8 cellular contexts compared by ENCODE assay signal in genomic region chr2:96869281-96869823, GRCh38. TPM values are rescaled to one million over a fixed set of nuclear protein-coding genes. Genes with fewer than 3 reads are reported as not detected.
DNase-seq lines count a peak whose midpoint lies in the region; ATAC-seq, FAIRE-seq and TF ChIP-seq lines count a peak whose summit lies in the region.

No MANE protein-coding gene starts in this region.

- no peaks in the 10 kb centered on the region for H3K9me3 ChIP-seq in K562 (replicated peaks; ENCODE audit: control insufficient read depth, insufficient read depth, low read depth, low read length)
- no peaks in the 10 kb centered on the region for H3K9me3 ChIP-seq in iPS-15b (ENCODE audit: control insufficient read depth, insufficient read depth, low read length)
- no peaks in the 10 kb centered on the region for H3K9me3 ChIP-seq in sigmoid colon

- H3K9me1 ChIP-seq in K562 (ENCODE audit: control insufficient read depth, insufficient read depth, low read length): peaks cover 8% of the 10 kb centered on the region

- no peak for TF ChIP-seq EP300 in K562 (IDR thresholded peaks at IDR 0.05; ENCODE audit: low read length)
- no peak for TF ChIP-seq EP300 in sigmoid colon (IDR thresholded peaks at IDR 0.05)

- in situ Hi-C loops in K562 (cut with MboI): loop anchor here (25.0 kb wide), 1 partner anchor 243 kb away; the partner anchor contains the start of gene ANKRD36

- H3K4me1 ChIP-seq in K562 (replicated peaks in 1 of 2; ENCODE audit: control insufficient read depth in 2 of 2, insufficient read depth in 2 of 2, low read length in 2 of 2) (peaks cover 34 to 88% of the 10 kb centered on the region in 2 experiments), iPS-15b (ENCODE audit: control insufficient read depth, insufficient read depth, low read length) (peaks cover 18% of the 10 kb centered on the region), sigmoid colon (peaks cover 0 to 73% (median 69%) of the 10 kb centered on the region in 4 donors)

- no peak for TF ChIP-seq CTCF in K562 (IDR thresholded peaks at IDR 0.05 in 2 of 3, conservative IDR thresholded peaks at IDR 0.05 in 1 of 3; ENCODE audit: insufficient read depth in 2 of 3, low read depth in 1 of 3, low read length in 3 of 3)
- peak in 1 of 4 experiments; percentile 32 for TF ChIP-seq CTCF in sigmoid colon (IDR thresholded peaks at IDR 0.05)

- no peak for FAIRE-seq in K562 (lab: Jason Lieb, UNC)

- H4K20me1 ChIP-seq in K562 (replicated peaks; ENCODE audit: control insufficient read depth, insufficient read depth, low read length): peaks cover 16% of the 10 kb centered on the region; the same call in 1 of the 2 replicates

- peak overlapping the region; percentile 93; the same call in 1 of the 2 replicates for H3K4me2 ChIP-seq in K562 (ENCODE audit: insufficient read depth, low read length)

- 0% methylated on average over 2 of the region's 65 CpGs for WGBS in K562 (ENCODE audit: insufficient coverage, low coverage, missing lambda C conversion rate)
- 0% methylated on average over 65 of the region's 65 CpGs for WGBS in sigmoid colon, 2 donors

- DNase-seq in activated CD8-positive, alpha-beta memory T cell treated with anti-CD3 and anti-CD28 coated beads, Interleukin-2, amount 10 ng/mL, durations not matched to agents 7 days and 5 days: no peak
- DNase-seq in activated CD8-positive, alpha-beta memory T cell treated with anti-CD3 and anti-CD28 coated beads for 24 hours: no peak
- DNase-seq in Jurkat, Clone E6-1 (ENCODE audit: low read depth, low spot score): no peak
- DNase-seq in K562 (ENCODE audit: extremely low read depth in 1 of 4, low spot score in 3 of 4) (peak in 3 of 4 experiments; percentile 71 to 77 (median 74)), sigmoid colon (peak; percentile 96), cerebellar nuclear complex (lab: John Stamatoyannopoulos, UW) (no peak)

- no peak for TF ChIP-seq POLR2A in K562 (conservative IDR thresholded peaks at IDR 0.05)
- TF ChIP-seq POLR2A in sigmoid colon (IDR thresholded peaks at IDR 0.05): no peak

- no peaks in the 10 kb centered on the region for H3K36me3 Mint-ChIP-seq in activated CD8-positive, alpha-beta memory T cell treated with anti-CD3 and anti-CD28 coated beads, Interleukin-2, amount 10 ng/mL, durations not matched to agents 7 days and 5 days

- H3K79me2 ChIP-seq in K562 (ENCODE audit: control insufficient read depth, insufficient read depth, low read length): peaks cover 83% of the 10 kb centered on the region

- peaks cover 43% of the 10 kb centered on the region for H3K36me3 ChIP-seq in K562 (ENCODE audit: control insufficient read depth, insufficient read depth, low read length)
- H3K36me3 ChIP-seq in iPS-15b (ENCODE audit: control insufficient read depth, insufficient read depth, low read length): peaks cover 29% of the 10 kb centered on the region
- peaks cover 13 to 32% (median 25%) of the 10 kb centered on the region in 4 donors for H3K36me3 ChIP-seq in sigmoid colon

- no peaks in the 10 kb centered on the region for H3K9me3 Mint-ChIP-seq in activated CD8-positive, alpha-beta memory T cell treated with anti-CD3 and anti-CD28 coated beads, Interleukin-2, amount 10 ng/mL, durations not matched to agents 7 days and 5 days (ENCODE audit: low read depth)

- H3K4me3 ChIP-seq in Jurkat, Clone E6-1 (ENCODE audit: low read length): peak overlapping the region; percentile 64
- H3K4me3 ChIP-seq in K562 (peak overlapping the region; percentile 97), iPS-15b (ENCODE audit: low read depth, low read length) (peak overlapping the region; percentile 67), sigmoid colon (peak overlapping the region; percentile 65 to 98 (median 96))

- no TSS peak for BruUV-seq in K562 (replicated peaks; lab: Mats Ljungman, UMichigan)

- H3K9ac ChIP-seq in K562 (ENCODE audit: insufficient read depth in 1 of 2, low read depth in 2 of 2, low read length in 2 of 2): peak overlapping the region; percentile 90 to 100
- peak overlapping the region; percentile 87 for H3K9ac ChIP-seq in iPS-15b (ENCODE audit: low read depth, low read length)

- H3K27ac Mint-ChIP-seq in activated CD8-positive, alpha-beta memory T cell treated with anti-CD3 and anti-CD28 coated beads, Interleukin-2, amount 10 ng/mL, durations not matched to agents 7 days and 5 days: no peak overlapping the region

- H3K4me1 Mint-ChIP-seq in activated CD8-positive, alpha-beta memory T cell treated with anti-CD3 and anti-CD28 coated beads, Interleukin-2, amount 10 ng/mL, durations not matched to agents 7 days and 5 days: peaks cover 34% of the 10 kb centered on the region

- intact Hi-C loops in K562 (cut with micrococcal nuclease) (no loop called here), sigmoid colon (cut with DNase I) (loop anchor here (1.0 to 10.0 kb wide), 2 partner anchors 58 to 335 kb away; partner anchors contain the start of gene ARID5A)

- peak; percentile 21 for ATAC-seq in activated CD8-positive, alpha-beta memory T cell treated with anti-CD3 and anti-CD28 coated beads, Interleukin-2, amount 10 ng/mL, durations not matched to agents 7 days and 5 days
- ATAC-seq in K562: peak; percentile 47
- no peak for ATAC-seq in HG03571 (IDR thresholded peaks at IDR 0.05; ENCODE audit: unreplicated experiment)

- POLR2A ChIA-PET in K562 (lab: Yijun Ruan, JAX): interaction anchor here (1.2 to 2.7 kb wide), 3 partner anchors 11 to 85 kb away, joined by 4 to 20 read pairs (median 6); partner anchors contain the start of gene ANKRD39

- H2AFZ ChIP-seq in K562 (ENCODE audit: low read depth, low read length): peak overlapping the region; percentile 71; the same call in 1 of the 2 replicates

- H3K4me3 Mint-ChIP-seq in activated CD8-positive, alpha-beta memory T cell treated with anti-CD3 and anti-CD28 coated beads, Interleukin-2, amount 10 ng/mL, durations not matched to agents 7 days and 5 days: no peak overlapping the region

- H3K27ac ChIP-seq in K562 (ENCODE audit: extremely low read depth, low read depth, low read length): peak overlapping the region; percentile 95
- H3K27ac ChIP-seq in sigmoid colon: peak overlapping the region; percentile 99 to 100 (median 100)

- H3K27me3 ChIP-seq in K562 (ENCODE audit: control insufficient read depth in 2 of 2, insufficient read depth in 2 of 2, low read length in 2 of 2) (no peaks in the 10 kb centered on the region), iPS-15b (ENCODE audit: control insufficient read depth, insufficient read depth, low read length) (peaks cover 3% of the 10 kb centered on the region), sigmoid colon (no peaks in the 10 kb centered on the region)

- no peak for TF ChIP-seq RAD21 in K562 (CRISPR knock-in tag; conservative IDR thresholded peaks at IDR 0.05 in 1 of 2, IDR thresholded peaks at IDR 0.05 in 1 of 2)

- CTCF ChIA-PET in activated CD8-positive, alpha-beta memory T cell treated with anti-CD3 and anti-CD28 coated beads, Interleukin-2, amount 10 ng/mL, durations not matched to agents 7 days and 5 days (lab: Charles Lee): interaction anchor here (0.9 to 3.6 kb wide), 15 partner anchors 11 to 94 kb away, joined by 3 to 40 read pairs (median 8); partner anchors contain the start of gene ANKRD39
- CTCF ChIA-PET in K562 (lab: Yijun Ruan, JAX; ENCODE audit: low intra/inter-chr PET ratio): interaction anchor here (0.6 to 1.5 kb wide), 2 partner anchors 82 to 91 kb away, joined by 3 to 5 read pairs; no protein-coding TSS in a partner anchor

- peaks cover 15% of the 10 kb centered on the region for H3K27me3 Mint-ChIP-seq in activated CD8-positive, alpha-beta memory T cell treated with anti-CD3 and anti-CD28 coated beads, Interleukin-2, amount 10 ng/mL, durations not matched to agents 7 days and 5 days

RNA-seq across cellular contexts. Expression of gene SEMA4C, which starts 0.5 kb away (rescaled TPM):
- 10 to 100 TPM in 1 of 2 experiments, 1 to 10 TPM in 1; 9.7 to 11.6 TPM for total RNA-seq in activated CD8-positive, alpha-beta memory T cell treated with anti-CD3 and anti-CD28 coated beads, Interleukin-2, amount 10 ng/mL, durations not matched to agents 7 days and 5 days
- polyA plus RNA-seq in Jurkat, Clone E6-1 (2012; ENCODE audit: insufficient read depth, insufficient read length): 12.0 TPM
- total RNA-seq in K562 (2011; cell fraction: chromatin; rRNA removed; ENCODE audit: low replicate concordance): 229 and 466 TPM in 2 replicates
- 309 and 326 TPM in 2 replicates for total RNA-seq in K562 (2011; cell fraction: nucleolus; rRNA removed)
- total RNA-seq in K562 (2011; cell fraction: nucleoplasm; rRNA removed): 244 and 282 TPM in 2 replicates
- 28.8 and 35.6 TPM in 2 replicates for total RNA-seq in K562 (2014; rRNA removed)
- 7.3 and 9.5 TPM in 2 replicates for total RNA-seq in K562 (2014; rRNA removed; fragmentation: Illumina TruSeq; extraction: Trizol)
- total RNA-seq in K562 (2015; rRNA removed; fragmentation: Illumina TruSeq; extraction: Trizol): 23.9 and 24.6 TPM in 2 replicates
- 45.2 and 54.4 TPM in 2 replicates for total RNA-seq in K562 (2021)
- polyA plus RNA-seq in K562 (2011; rRNA removed): 59.7 and 110 TPM in 2 replicates
- 50.2 and 68.3 TPM in 2 replicates for polyA plus RNA-seq in K562 (2011; cell fraction: cytosol; rRNA removed)
- 313 and 392 TPM in 2 replicates for polyA plus RNA-seq in K562 (2011; cell fraction: nucleus; rRNA removed)
- polyA plus RNA-seq in K562 (2012): 39.1 and 59.5 TPM in 2 replicates
- 21.8 and 29.4 TPM in 2 replicates for polyA plus RNA-seq in K562 (2014; fragmentation: Illumina TruSeq; extraction: Trizol)
- polyA plus RNA-seq in K562 (2014; fragmentation: Nextera tagmentation; extraction: Ambion mirVana): under 1 TPM; 0.32 to 0.89 TPM
- 35.5 and 36.2 TPM in 2 replicates for polyA plus RNA-seq in K562 (2014; rRNA removed)
- 56.4 and 73.7 TPM in 2 replicates for polyA minus RNA-seq in K562 (2011; rRNA and poly(A)+ RNA removed)
- polyA minus RNA-seq in K562 (2011; cell fraction: cytosol; rRNA and poly(A)+ RNA removed): 58.2 and 59.2 TPM in 2 replicates
- polyA minus RNA-seq in K562 (2011; cell fraction: nucleus; rRNA and poly(A)+ RNA removed): 58.7 and 72.1 TPM in 2 replicates
- total RNA-seq in sigmoid colon: 10 to 100 TPM; 57.1 to 90.1 (median 68.9) TPM
- polyA plus RNA-seq in sigmoid colon: 10 to 100 TPM in 1 of 3 donors, 1 to 10 TPM in 2; 3.6 to 21.3 (median 7.9) TPM

RNA-seq across cellular contexts. Expression of gene ANKRD39, which starts 11.5 kb away (rescaled TPM):
- 10 to 100 TPM; 32.6 to 42.6 TPM for total RNA-seq in activated CD8-positive, alpha-beta memory T cell treated with anti-CD3 and anti-CD28 coated beads, Interleukin-2, amount 10 ng/mL, durations not matched to agents 7 days and 5 days
- polyA plus RNA-seq in Jurkat, Clone E6-1 (2012; ENCODE audit: insufficient read depth, insufficient read length): 40.2 TPM
- 39.7 and 71.7 TPM in 2 replicates for total RNA-seq in K562 (2011; cell fraction: chromatin; rRNA removed; ENCODE audit: low replicate concordance)
- total RNA-seq in K562 (2011; cell fraction: nucleolus; rRNA removed): 42.2 and 44.1 TPM in 2 replicates
- 34.4 and 37.9 TPM in 2 replicates for total RNA-seq in K562 (2011; cell fraction: nucleoplasm; rRNA removed)
- 33.1 and 50.4 TPM in 2 replicates for total RNA-seq in K562 (2014; rRNA removed)
- 5.7 and 8.2 TPM in 2 replicates for total RNA-seq in K562 (2014; rRNA removed; fragmentation: Illumina TruSeq; extraction: Trizol)
- total RNA-seq in K562 (2015; rRNA removed; fragmentation: Illumina TruSeq; extraction: Trizol): 21.2 and 21.9 TPM in 2 replicates
- total RNA-seq in K562 (2021): 29.8 and 31.2 TPM in 2 replicates
- 23.8 and 33.3 TPM in 2 replicates for polyA plus RNA-seq in K562 (2011; rRNA removed)
- 27.1 and 60.5 TPM in 2 replicates for polyA plus RNA-seq in K562 (2011; cell fraction: cytosol; rRNA removed)
- 58.3 and 92.0 TPM in 2 replicates for polyA plus RNA-seq in K562 (2011; cell fraction: nucleus; rRNA removed)
- polyA plus RNA-seq in K562 (2012): 28.4 and 31.7 TPM in 2 replicates
- polyA plus RNA-seq in K562 (2014; fragmentation: Illumina TruSeq; extraction: Trizol): 15.0 and 22.7 TPM in 2 replicates
- polyA plus RNA-seq in K562 (2014; fragmentation: Nextera tagmentation; extraction: Ambion mirVana): 10 to 100 TPM; 16.7 to 26.0 TPM
- 28.1 and 48.3 TPM in 2 replicates for polyA plus RNA-seq in K562 (2014; rRNA removed)
- polyA minus RNA-seq in K562 (2011; rRNA and poly(A)+ RNA removed): 6.6 and 8.9 TPM in 2 replicates
- 7.1 and 9.9 TPM in 2 replicates for polyA minus RNA-seq in K562 (2011; cell fraction: cytosol; rRNA and poly(A)+ RNA removed)
- 15.1 and 21.2 TPM in 2 replicates for polyA minus RNA-seq in K562 (2011; cell fraction: nucleus; rRNA and poly(A)+ RNA removed)
- 10 to 100 TPM; 11.4 to 34.1 (median 26.1) TPM for total RNA-seq in sigmoid colon
- polyA plus RNA-seq in sigmoid colon: 10 to 100 TPM; 12.5 to 14.8 (median 12.6) TPM

RNA-seq across cellular contexts. Expression of gene ANKRD23, which starts 25.5 kb away (rescaled TPM):
- 10 to 100 TPM; 10.4 to 14.8 TPM for total RNA-seq in activated CD8-positive, alpha-beta memory T cell treated with anti-CD3 and anti-CD28 coated beads, Interleukin-2, amount 10 ng/mL, durations not matched to agents 7 days and 5 days
- 4.7 TPM for polyA plus RNA-seq in Jurkat, Clone E6-1 (2012; ENCODE audit: insufficient read depth, insufficient read length)
- total RNA-seq in K562 (2011; cell fraction: chromatin; rRNA removed; ENCODE audit: low replicate concordance): 20.7 and 42.5 TPM in 2 replicates
- 27.0 and 27.3 TPM in 2 replicates for total RNA-seq in K562 (2011; cell fraction: nucleolus; rRNA removed)
- total RNA-seq in K562 (2011; cell fraction: nucleoplasm; rRNA removed): 19.0 and 21.1 TPM in 2 replicates
- 2.7 and 3.1 TPM in 2 replicates for total RNA-seq in K562 (2014; rRNA removed)
- 1.8 and 2.0 TPM in 2 replicates for total RNA-seq in K562 (2014; rRNA removed; fragmentation: Illumina TruSeq; extraction: Trizol)
- total RNA-seq in K562 (2015; rRNA removed; fragmentation: Illumina TruSeq; extraction: Trizol): 2.9 and 4.5 TPM in 2 replicates
- total RNA-seq in K562 (2021): 2.8 and 4.1 TPM in 2 replicates
- polyA plus RNA-seq in K562 (2011; rRNA removed): 4.8 and 7.5 TPM in 2 replicates
- 2.9 and 5.5 TPM in 2 replicates for polyA plus RNA-seq in K562 (2011; cell fraction: cytosol; rRNA removed)
- 40.8 and 73.8 TPM in 2 replicates for polyA plus RNA-seq in K562 (2011; cell fraction: nucleus; rRNA removed)
- polyA plus RNA-seq in K562 (2012): 3.4 and 10.6 TPM in 2 replicates
- polyA plus RNA-seq in K562 (2014; fragmentation: Illumina TruSeq; extraction: Trizol): 2.7 and 3.1 TPM in 2 replicates
- polyA plus RNA-seq in K562 (2014; fragmentation: Nextera tagmentation; extraction: Ambion mirVana): under 1 TPM; 0.32 to 0.34 TPM
- polyA plus RNA-seq in K562 (2014; rRNA removed): 4.5 and 5.8 TPM in 2 replicates
- polyA minus RNA-seq in K562 (2011; rRNA and poly(A)+ RNA removed): 1.2 and 2.2 TPM in 2 replicates
- 0.95 and 2.6 TPM in 2 replicates for polyA minus RNA-seq in K562 (2011; cell fraction: cytosol; rRNA and poly(A)+ RNA removed)
- 6.3 and 6.9 TPM in 2 replicates for polyA minus RNA-seq in K562 (2011; cell fraction: nucleus; rRNA and poly(A)+ RNA removed)
- total RNA-seq in sigmoid colon: 1 to 10 TPM; 1.8 to 5.5 (median 4.2) TPM
- 1 to 10 TPM in 1 of 3 donors, under 1 TPM in 1, not detected in 1; 0.69 to 4.2 TPM for polyA plus RNA-seq in sigmoid colon

RNA-seq across cellular contexts. Expression of gene CNNM3, which starts 53.3 kb away (rescaled TPM):
- 10 to 100 TPM; 28.0 to 30.5 TPM for total RNA-seq in activated CD8-positive, alpha-beta memory T cell treated with anti-CD3 and anti-CD28 coated beads, Interleukin-2, amount 10 ng/mL, durations not matched to agents 7 days and 5 days
- 24.5 TPM for polyA plus RNA-seq in Jurkat, Clone E6-1 (2012; ENCODE audit: insufficient read depth, insufficient read length)
- 36.0 and 91.8 TPM in 2 replicates for total RNA-seq in K562 (2011; cell fraction: chromatin; rRNA removed; ENCODE audit: low replicate concordance)
- total RNA-seq in K562 (2011; cell fraction: nucleolus; rRNA removed): 60.5 and 68.7 TPM in 2 replicates
- 54.1 and 60.8 TPM in 2 replicates for total RNA-seq in K562 (2011; cell fraction: nucleoplasm; rRNA removed)
- 6.0 and 7.7 TPM in 2 replicates for total RNA-seq in K562 (2014; rRNA removed)
- 4.5 and 6.5 TPM in 2 replicates for total RNA-seq in K562 (2014; rRNA removed; fragmentation: Illumina TruSeq; extraction: Trizol)
- 5.6 and 7.6 TPM in 2 replicates for total RNA-seq in K562 (2015; rRNA removed; fragmentation: Illumina TruSeq; extraction: Trizol)
- 16.9 TPM in 2 replicates for total RNA-seq in K562 (2021)
- polyA plus RNA-seq in K562 (2011; rRNA removed): 5.7 and 10.6 TPM in 2 replicates
- 10.7 and 16.0 TPM in 2 replicates for polyA plus RNA-seq in K562 (2011; cell fraction: cytosol; rRNA removed)
- 25.5 and 35.7 TPM in 2 replicates for polyA plus RNA-seq in K562 (2011; cell fraction: nucleus; rRNA removed)
- 11.7 and 15.0 TPM in 2 replicates for polyA plus RNA-seq in K562 (2012)
- 11.7 and 11.8 TPM in 2 replicates for polyA plus RNA-seq in K562 (2014; fragmentation: Illumina TruSeq; extraction: Trizol)
- 1 to 10 TPM; 1.4 to 1.6 TPM for polyA plus RNA-seq in K562 (2014; fragmentation: Nextera tagmentation; extraction: Ambion mirVana)
- 7.1 and 9.9 TPM in 2 replicates for polyA plus RNA-seq in K562 (2014; rRNA removed)
- polyA minus RNA-seq in K562 (2011; rRNA and poly(A)+ RNA removed): 12.8 and 16.0 TPM in 2 replicates
- polyA minus RNA-seq in K562 (2011; cell fraction: cytosol; rRNA and poly(A)+ RNA removed): 15.2 and 25.2 TPM in 2 replicates
- polyA minus RNA-seq in K562 (2011; cell fraction: nucleus; rRNA and poly(A)+ RNA removed): 15.1 and 17.1 TPM in 2 replicates
- total RNA-seq in sigmoid colon: 10 to 100 TPM in 3 of 4 donors, 1 to 10 TPM in 1; 8.9 to 16.6 (median 11.8) TPM
- polyA plus RNA-seq in sigmoid colon: 10 to 100 TPM in 1 of 3 donors, 1 to 10 TPM in 2; 1.2 to 11.9 (median 1.2) TPM

Comparison
In these comparisons a context has a peak if more than half of its experiments do, and no peak if none do; other contexts are left out.
1. DNase-seq: peak in K562 (3 of 4) and sigmoid colon (single experiment); none in activated CD8-positive, alpha-beta memory T cell treated with anti-CD3 and anti-CD28 coated beads, Interleukin-2, amount 10 ng/mL, durations not matched to agents 7 days and 5 days (single experiment), activated CD8-positive, alpha-beta memory T cell treated with anti-CD3 and anti-CD28 coated beads for 24 hours (single experiment), Jurkat, Clone E6-1 (single experiment) and cerebellar nuclear complex (0 of 2).
2. Peak in every context shown above with its lines, with median percentiles within 50 percentile points of each other: H3K4me3 ChIP-seq.